ENCODE assay signal across 16 cellular contexts in genomic region chr11:78694152-78694551, GRCh38.
DNase-seq lines count a peak whose midpoint lies in the region; ATAC-seq and TF ChIP-seq lines count a peak whose summit lies in the region.
"Had no signal": no experiment of that assay in that cellular context is flagged by ENCODE, and none has a peak within 500 bp of the region (broad histone marks: within the 10 kb centered on the region; RNA-seq: fewer than 3 reads in every experiment).

No MANE protein-coding gene starts in this region.

- H3K23me2 ChIP-seq in H9 (ENCODE audit: insufficient read length, low read depth, low read length, poor library complexity, severe bottlenecking), result no peaks in the 10 kb centered on the region

- no peaks in the 10 kb centered on the region for H3K79me1 ChIP-seq in IMR-90 (ENCODE audit: low read depth in 1 of 2, low read length in 2 of 2)
- H3K79me1 ChIP-seq in mesendoderm (ENCODE audit: low read length), result no peaks in the 10 kb centered on the region
- H3K79me1 ChIP-seq in H9 (ENCODE audit: insufficient read depth, low read depth, low read length, poor library complexity, severe bottlenecking), result no peaks in the 10 kb centered on the region

- H3T11ph ChIP-seq in H9 (ENCODE audit: low read length), result no peak overlapping the region

- H3K56ac ChIP-seq in IMR-90 (ENCODE audit: extremely low read depth, insufficient read depth, low read length) (no peak overlapping the region), mesendoderm (ENCODE audit: low read length) (no peak overlapping the region), H9 (ENCODE audit: insufficient read length, low read depth, low read length) (no peak overlapping the region)

- no peak overlapping the region for H3K9ac ChIP-seq in SK-N-SH
- H3K9ac ChIP-seq in IMR-90 (ENCODE audit: low read depth, low read length), result no peak overlapping the region
- H3K9ac ChIP-seq in mesendoderm (ENCODE audit: low read length), result no peak overlapping the region
- H3K9ac ChIP-seq in H9 (ENCODE audit: extremely low read depth, insufficient read length, low read length), result no peak overlapping the region

- no peak overlapping the region for H4K5ac ChIP-seq in IMR-90 (ENCODE audit: low read depth, low read length)
- no peak overlapping the region for H4K5ac ChIP-seq in mesendoderm (ENCODE audit: low read length)
- no peak overlapping the region for H4K5ac ChIP-seq in H9 (ENCODE audit: insufficient read length, low read depth, low read length)

- no peak overlapping the region; a peak in 1 of 7 replicates for H3K27ac Mint-ChIP-seq in H9
- H3K27ac Mint-ChIP-seq: CD14-positive monocyte; CD8-positive, alpha-beta T cell; GM23338 had no signal

- H3K4me1 Mint-ChIP-seq in H9, result peaks cover 5 to 12% of the 10 kb centered on the region in 2 experiments
- H3K4me1 Mint-ChIP-seq: CD14-positive monocyte had no signal

- H3K36me3 ChIP-seq in SK-N-SH (replicated peaks in 1 of 2; ENCODE audit: control insufficient read depth in 1 of 2, insufficient read depth in 2 of 2, low read length in 1 of 2) (peaks cover 0 to 6% of the 10 kb centered on the region in 2 experiments), IMR-90 (ENCODE audit: control insufficient read depth, insufficient read depth, low read length) (no peaks in the 10 kb centered on the region), mesendoderm (ENCODE audit: control insufficient read depth, insufficient read depth, low read length) (no peaks in the 10 kb centered on the region)

- H2BK5ac ChIP-seq in IMR-90 (ENCODE audit: low read depth, low read length, poor library complexity, severe bottlenecking) (no peak overlapping the region), mesendoderm (ENCODE audit: low read length) (no peak overlapping the region), H9 (ENCODE audit: insufficient read length, low read length) (no peak overlapping the region)

- intact Hi-C loops in IMR-90 (cut with micrococcal nuclease) (no loop called here), right cardiac atrium (cut with DNase I) (no loop called here)

- no peak overlapping the region for H2AK9ac ChIP-seq in IMR-90 (replicated peaks; ENCODE audit: low read depth, low read length, poor library complexity)

- H3K4ac ChIP-seq in IMR-90 (ENCODE audit: low read depth, low read length), result no peak overlapping the region
- no peak overlapping the region for H3K4ac ChIP-seq in mesendoderm (ENCODE audit: low read depth, low read length)
- no peak overlapping the region for H3K4ac ChIP-seq in H9 (ENCODE audit: low read depth, low read length)

- H3K4me3 ChIP-seq in SK-N-SH (ENCODE audit: low read depth in 2 of 2, low read length in 1 of 2) (no peak overlapping the region), IMR-90 (ENCODE audit: insufficient read depth, low read depth, low read length) (no peak overlapping the region), fibroblast of mammary gland (ENCODE audit: control insufficient read depth, low read depth, low read length) (no peak overlapping the region), right cardiac atrium (ENCODE audit: low read length) (no peak overlapping the region), mesendoderm (ENCODE audit: low read length) (no peak overlapping the region)
- H3K4me3 ChIP-seq: A549, GM12878, GM23338 had no signal

- H3K4me2 ChIP-seq in SK-N-SH (no peak overlapping the region), IMR-90 (ENCODE audit: low read depth, low read length) (no peak overlapping the region), mesendoderm (ENCODE audit: low read length) (no peak overlapping the region), H9 (ENCODE audit: insufficient read depth, insufficient read length, low read length) (no peak overlapping the region)
- H3K4me2 ChIP-seq: A549, GM23338 had no signal

- POLR2A ChIA-PET in SK-N-SH (lab: Yijun Ruan, JAX), result no interaction called here
- POLR2A ChIA-PET in IMR-90 (lab: Charles Lee; ENCODE audit: unreplicated experiment), result no interaction called here

- no peaks in the 10 kb centered on the region for H3F3A ChIP-seq in SK-N-SH (replicated peaks; ENCODE audit: insufficient read depth)

- H3K4me3 Mint-ChIP-seq in H9, result no peak overlapping the region
- H3K4me3 Mint-ChIP-seq: CD14-positive monocyte; CD8-positive, alpha-beta T cell; GM23338 had no signal

- in situ Hi-C loops in IMR-90 (cut with MboI; ENCODE audit: low sequenced_read_pairs), result no loop called here

- no peak for TF ChIP-seq EP300 in SK-N-SH (IDR thresholded peaks at IDR 0.05; ENCODE audit: borderline replicate concordance in 1 of 2, low read depth in 1 of 2, low read length in 1 of 2)

- no peak overlapping the region for H2BK12ac ChIP-seq in H9 (ENCODE audit: insufficient read length, low read depth, low read length)

- H3K79me2 ChIP-seq in SK-N-SH (ENCODE audit: insufficient read depth) (no peaks in the 10 kb centered on the region), mesendoderm (ENCODE audit: control insufficient read depth, insufficient read depth, low read length) (no peaks in the 10 kb centered on the region), H9 (ENCODE audit: insufficient read depth, low read length) (no peaks in the 10 kb centered on the region)

- no peak for TF ChIP-seq RAD21 in SK-N-SH (IDR thresholded peaks at IDR 0.05; ENCODE audit: low read length)
- TF ChIP-seq RAD21 in IMR-90 (IDR thresholded peaks at IDR 0.05; ENCODE audit: low read length), result no peak

- CTCF ChIA-PET in SK-N-SH (lab: Yijun Ruan, JAX), result interaction anchor here (1.0 kb wide), 1 partner anchor 12 kb away, joined by 4 read pairs; no protein-coding TSS in a partner anchor
- CTCF ChIA-PET in IMR-90 (lab: Yijun Ruan, JAX), result no interaction called here

- H2AFZ ChIP-seq in SK-N-SH (ENCODE audit: low read depth), result no peak overlapping the region
- H2AFZ ChIP-seq in IMR-90 (replicated peaks; ENCODE audit: low read length, poor library complexity), result no peak overlapping the region
- H2AFZ ChIP-seq in H9 (ENCODE audit: low read length), result no peak overlapping the region
- H2AFZ ChIP-seq: GM23338 had no signal

- BruUV-seq in IMR-90 (replicated peaks; lab: Mats Ljungman, UMichigan), result no TSS peak

- TF ChIP-seq CTCF in SK-N-SH (IDR thresholded peaks at IDR 0.05), result no peak
- no peak for TF ChIP-seq CTCF in IMR-90 (conservative IDR thresholded peaks at IDR 0.05; ENCODE audit: low read depth, low read length)
- no peak for TF ChIP-seq CTCF in fibroblast of mammary gland (conservative IDR thresholded peaks at IDR 0.05; ENCODE audit: control insufficient read depth, insufficient read depth, low read depth, low read length)
- no peak for TF ChIP-seq CTCF in H9 (conservative IDR thresholded peaks at IDR 0.05)

- H2AK5ac ChIP-seq in IMR-90 (ENCODE audit: low read depth, low read length) (no peak overlapping the region), mesendoderm (ENCODE audit: low read length) (no peak overlapping the region), H9 (ENCODE audit: insufficient read length, low read length) (no peak overlapping the region)

- peaks cover 2% of the 10 kb centered on the region for H3K27me3 Mint-ChIP-seq in H9 (ENCODE audit: low read depth)

- H3K36me3 Mint-ChIP-seq in H9 (ENCODE audit: insufficient read depth in 1 of 3, low read depth in 3 of 3), result no peaks in the 10 kb centered on the region
- H3K36me3 Mint-ChIP-seq: CD14-positive monocyte; CD8-positive, alpha-beta T cell had no signal

- H3K9me2 ChIP-seq in SK-N-SH, result no peaks in the 10 kb centered on the region

- H4K91ac ChIP-seq in IMR-90 (ENCODE audit: insufficient read depth, low read depth, low read length), result no peak overlapping the region
- H4K91ac ChIP-seq in H9 (ENCODE audit: insufficient read length, low read depth, low read length), result no peak overlapping the region

- H2BK20ac ChIP-seq in IMR-90 (ENCODE audit: low read depth, low read length) (no peak overlapping the region), H9 (ENCODE audit: low read depth, low read length, poor library complexity, severe bottlenecking) (no peak overlapping the region)

- peaks cover 4% of the 10 kb centered on the region; the same call in 1 of the 2 replicates for H3K9me1 ChIP-seq in IMR-90 (ENCODE audit: insufficient read depth, low read length)

- H3K23ac ChIP-seq in IMR-90 (ENCODE audit: low read depth, low read length), result no peak overlapping the region
- no peak overlapping the region for H3K23ac ChIP-seq in mesendoderm (ENCODE audit: low read length)
- no peak overlapping the region for H3K23ac ChIP-seq in H9 (ENCODE audit: insufficient read length, low read depth, low read length)

- H3K9me3 Mint-ChIP-seq in H9, result no peaks in the 10 kb centered on the region
- H3K9me3 Mint-ChIP-seq: CD8-positive, alpha-beta T cell had no signal

- peaks cover 4 to 13% of the 10 kb centered on the region in 2 experiments; a peak in 2 of 4 replicates for H3K4me1 ChIP-seq in SK-N-SH (ENCODE audit: control insufficient read depth in 1 of 2, insufficient read depth in 2 of 2, low read depth in 1 of 2, low read length in 1 of 2)
- H3K4me1 ChIP-seq in IMR-90 (ENCODE audit: control insufficient read depth, insufficient read depth, low read length), result peaks cover 4% of the 10 kb centered on the region
- no peaks in the 10 kb centered on the region for H3K4me1 ChIP-seq in right cardiac atrium (ENCODE audit: control insufficient read depth, insufficient read depth, low read length)
- no peaks in the 10 kb centered on the region for H3K4me1 ChIP-seq in mesendoderm (ENCODE audit: control insufficient read depth, low read depth, low read length)
- no peaks in the 10 kb centered on the region; the same call in 1 of the 2 replicates for H3K4me1 ChIP-seq in H9 (ENCODE audit: insufficient read depth, low read length)
- H3K4me1 ChIP-seq: A549 had no signal

- ATAC-seq in SK-N-SH treated with all-trans-retinoic acid at 6 μM for 48 hours (peak; percentile 51; the same call in 1 of the 3 replicates), IMR-90 (ENCODE audit: low read depth) (no peak), right cardiac atrium (no peak)
- ATAC-seq: A549; CD8-positive, alpha-beta T cell; GM12878; GM23338; HepG2 had no signal

- H3K14ac ChIP-seq in IMR-90 (replicated peaks; ENCODE audit: low read depth, low read length) (no peak overlapping the region), H9 (ENCODE audit: insufficient read depth, low read length) (no peak overlapping the region)

- H3K27me3 ChIP-seq in SK-N-SH (ENCODE audit: insufficient read depth), result no peaks in the 10 kb centered on the region
- no peaks in the 10 kb centered on the region for H3K27me3 ChIP-seq in IMR-90 (ENCODE audit: control insufficient read depth, insufficient read depth, low read length)
- H3K27me3 ChIP-seq in right cardiac atrium (ENCODE audit: control insufficient read depth, insufficient read depth), result no peaks in the 10 kb centered on the region
- no peaks in the 10 kb centered on the region for H3K27me3 ChIP-seq in mesendoderm (ENCODE audit: insufficient read depth, low read length, poor library complexity)
- no peaks in the 10 kb centered on the region for H3K27me3 ChIP-seq in H9 (ENCODE audit: insufficient read depth, low read length)

- H3K27ac ChIP-seq in SK-N-SH (ENCODE audit: low read depth in 2 of 2, low read length in 1 of 2), result no peak overlapping the region
- no peak overlapping the region for H3K27ac ChIP-seq in IMR-90 (ENCODE audit: insufficient read depth, low read length)
- H3K27ac ChIP-seq in right cardiac atrium (ENCODE audit: low read length), result no peak overlapping the region
- H3K27ac ChIP-seq in mesendoderm (ENCODE audit: low read depth, low read length), result no peak overlapping the region
- H3K27ac ChIP-seq in H9 (ENCODE audit: insufficient read length, low read depth, low read length), result no peak overlapping the region
- H3K27ac ChIP-seq: A549 had no signal

- H3K18ac ChIP-seq in IMR-90 (ENCODE audit: low read depth, low read length) (no peak overlapping the region), mesendoderm (ENCODE audit: low read length) (no peak overlapping the region), H9 (ENCODE audit: insufficient read length, low read depth, low read length) (no peak overlapping the region)

- dilution Hi-C loops in IMR-90 (cut with HindIII; ENCODE audit: low sequenced_read_pairs, unreplicated experiment), result no loop called here

- no peak for DNase-seq in SK-N-SH
- peak; percentile 8 for DNase-seq in IMR-90
- peak; percentile 3 for DNase-seq in fibroblast of mammary gland (ENCODE audit: low read depth)
- DNase-seq in right cardiac atrium, result no peak
- DNase-seq in mesendoderm, result no peak
- DNase-seq in H9, result no peak
- DNase-seq: CD8-positive, alpha-beta T cell; COR-L47; DMS153; H7 had no signal

- no peaks in the 10 kb centered on the region for H3K9me3 ChIP-seq in SK-N-SH
- no peaks in the 10 kb centered on the region for H3K9me3 ChIP-seq in IMR-90 (ENCODE audit: control insufficient read depth, insufficient read depth, low read length)
- no peaks in the 10 kb centered on the region for H3K9me3 ChIP-seq in right cardiac atrium (ENCODE audit: control insufficient read depth, low read length)
- H3K9me3 ChIP-seq in H9 (ENCODE audit: control insufficient read depth, low read depth, low read length), result no peaks in the 10 kb centered on the region
- H3K9me3 ChIP-seq: A549 had no signal

- H4K8ac ChIP-seq in IMR-90 (ENCODE audit: low read depth in 2 of 2, low read length in 2 of 2), result no peak overlapping the region
- H4K8ac ChIP-seq in mesendoderm (ENCODE audit: low read depth, low read length), result no peak overlapping the region
- H4K8ac ChIP-seq in H9 (replicated peaks; ENCODE audit: insufficient read length, low read depth, low read length), result no peak overlapping the region

- H4K20me1 ChIP-seq in SK-N-SH (ENCODE audit: insufficient read depth), result no peaks in the 10 kb centered on the region
- H4K20me1 ChIP-seq in IMR-90 (ENCODE audit: insufficient read depth, low read length), result no peaks in the 10 kb centered on the region
- no peaks in the 10 kb centered on the region for H4K20me1 ChIP-seq in H9 (ENCODE audit: control insufficient read depth, insufficient read depth, insufficient read length)

- H2BK120ac ChIP-seq in IMR-90 (ENCODE audit: low read depth, low read length) (no peak overlapping the region), mesendoderm (ENCODE audit: low read depth, low read length) (no peak overlapping the region), H9 (ENCODE audit: low read depth, low read length, poor library complexity, severe bottlenecking) (no peak overlapping the region)

- WGBS in SK-N-SH (ENCODE audit: low lambda C conversion rate), result 77% methylated on average over 4 of the region's 4 CpGs
- no CpG with 5 or more reads among the region's 4 CpGs for WGBS in IMR-90 (ENCODE audit: extremely low coverage in 2 of 2, insufficient read length in 1 of 2), 2 experiments
- WGBS in right cardiac atrium, result 79% methylated on average over 4 of the region's 4 CpGs
- no CpG with 5 or more reads among the region's 4 CpGs for WGBS in mesendoderm (ENCODE audit: extremely low coverage, insufficient coverage, low lambda C conversion rate)
- WGBS in H9 (ENCODE audit: extremely low coverage, insufficient read length, low lambda C conversion rate), result no CpG with 5 or more reads among the region's 4 CpGs

- no peak overlapping the region for H2BK15ac ChIP-seq in IMR-90 (ENCODE audit: low read depth, low read length)
- H2BK15ac ChIP-seq in mesendoderm (replicated peaks; ENCODE audit: low read depth), result no peak overlapping the region
- H2BK15ac ChIP-seq in H9 (ENCODE audit: low read depth, low read length), result no peak overlapping the region

- TF ChIP-seq POLR2A in IMR-90 (IDR thresholded peaks at IDR 0.05; ENCODE audit: low read depth, low read length), result no peak

Comparison
In these comparisons a context has a peak if more than half of its experiments do, and no peak if none do; other contexts are left out.
1. DNase-seq: peak in IMR-90 (single experiment) and fibroblast of mammary gland (single experiment); none in SK-N-SH (single experiment), right cardiac atrium (0 of 3), mesendoderm (single experiment) and H9 (single experiment).